In the genomic region with DNA sequence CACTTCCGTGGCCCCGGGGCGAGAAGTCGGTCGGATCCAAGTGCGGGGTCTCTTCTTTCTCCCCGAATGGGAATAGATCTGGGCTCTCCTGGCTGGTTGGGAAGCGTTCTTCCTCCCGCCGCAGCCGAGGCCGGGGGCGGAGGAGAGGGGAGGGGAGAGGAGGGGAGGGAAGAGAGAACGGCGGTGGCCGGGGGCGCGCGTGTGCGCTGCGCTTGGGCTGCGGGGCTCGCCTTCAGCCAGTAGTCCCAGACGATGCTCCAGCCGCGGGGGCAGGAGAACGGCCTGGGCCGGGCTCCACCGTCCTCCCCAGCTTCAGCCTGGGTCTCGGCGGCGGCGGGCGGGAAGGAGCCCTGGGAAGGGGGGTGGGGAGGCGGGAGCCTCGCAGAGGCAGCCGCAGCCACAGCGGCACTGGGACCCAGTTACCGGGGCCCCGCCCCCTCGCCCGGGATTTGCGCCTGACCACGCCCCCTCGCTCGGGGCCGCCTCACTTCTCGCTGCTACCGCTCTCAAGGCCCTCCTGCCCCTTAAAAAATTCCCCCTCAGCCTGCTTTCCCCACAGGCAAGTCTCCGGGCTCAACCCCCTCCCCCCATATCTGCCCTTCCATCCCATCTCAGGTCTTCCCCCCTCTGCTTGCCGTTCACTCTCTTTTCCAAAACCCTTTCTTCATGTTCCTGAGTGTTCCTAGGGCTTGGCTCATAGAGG, we compare ENCODE assay signal across 8 cellular contexts. TPM values are rescaled to one million over a fixed set of nuclear protein-coding genes. Genes with fewer than 3 reads are reported as not detected.
DNase-seq lines count a peak whose midpoint lies in the region; ATAC-seq and TF ChIP-seq lines count a peak whose summit lies in the region.

A gene (minus strand): TSS at position 421 of the 703 bp plus-strand sequence. CDS start 802 bp downstream, outside the sequence.

- ATAC-seq in GM19397 (IDR thresholded peaks at IDR 0.05; ENCODE audit: unreplicated experiment): no peak
- ATAC-seq in GM21447 (IDR thresholded peaks at IDR 0.05; ENCODE audit: unreplicated experiment): no peak

- no peaks in the 10 kb centered on the region for H3K27me3 ChIP-seq in HUES6 (ENCODE audit: control insufficient read depth, insufficient read depth, low read length)
- no peaks in the 10 kb centered on the region for H3K27me3 ChIP-seq in right atrium auricular region
- no peaks in the 10 kb centered on the region for H3K27me3 ChIP-seq in prostate gland (replicated peaks; ENCODE audit: insufficient read depth)

- peaks cover 32 to 53% (median 38%) of the 10 kb centered on the region in 3 donors for H3K27me3 Mint-ChIP-seq in CD14-positive monocyte (ENCODE audit: low read depth in 3 of 3)

- WGBS in prostate gland: 2% methylated on average over 25 of the region's 51 CpGs

- H3K4me1 ChIP-seq in HUES6 (ENCODE audit: control insufficient read depth, insufficient read depth, low read length): peaks cover 49% of the 10 kb centered on the region
- peaks cover 0 to 13% of the 10 kb centered on the region in 2 donors for H3K4me1 ChIP-seq in right atrium auricular region
- H3K4me1 ChIP-seq in prostate gland (replicated peaks): no peaks in the 10 kb centered on the region

- peak within 1 kb of the TSS; percentile 86; the same call in 1 of the 2 replicates for H3K27ac ChIP-seq in HUES6 (ENCODE audit: low read depth, low read length)
- H3K27ac ChIP-seq in right atrium auricular region: peak within 1 kb of the TSS; percentile 69 to 85
- peak within 1 kb of the TSS; percentile 67 to 68 for H3K27ac ChIP-seq in prostate gland

- peak within 1 kb of the TSS; percentile 93 for H3K4me3 ChIP-seq in HUES6 (ENCODE audit: low read depth, low read length)
- H3K4me3 ChIP-seq in right atrium auricular region: peak within 1 kb of the TSS; percentile 63 to 65
- peak within 1 kb of the TSS; percentile 49 to 55 for H3K4me3 ChIP-seq in prostate gland

- peaks cover 8% of the 10 kb centered on the region for H3K4me1 Mint-ChIP-seq in CD14-positive monocyte

- DNase-seq in CD14-positive monocyte (ENCODE audit: low spot score): no peak
- DNase-seq in SHP77 treated with DMSO at 0.1 percent for 48 hours (lab: John Stamatoyannopoulos, UW): peak; percentile 77
- peak in 52 of 58 donors; percentile 1 to 65 (median 28) for DNase-seq in anterior cingulate cortex (lab: John Stamatoyannopoulos, UW)
- DNase-seq in right atrium auricular region (ENCODE audit: low spot score): no peak
- DNase-seq in prostate gland (ENCODE audit: low spot score): peak; percentile 52

- H3K9ac ChIP-seq in HUES6 (ENCODE audit: low read length): peak within 1 kb of the TSS; percentile 91

- H3K36me3 ChIP-seq in HUES6 (ENCODE audit: control insufficient read depth, insufficient read depth, low read length): no peaks in the 10 kb centered on the region
- no peaks in the 10 kb centered on the region for H3K36me3 ChIP-seq in right atrium auricular region
- H3K36me3 ChIP-seq in prostate gland: no peaks in the 10 kb centered on the region

- intact Hi-C loops in CD14-positive monocyte (cut with micrococcal nuclease) (no loop called here), prostate gland (cut with DNase I) (loop anchor here (5.0 kb wide), 1 partner anchor 36 kb away; a partner anchor contains a TSS)

- H3K9me3 ChIP-seq in HUES6 (ENCODE audit: control insufficient read depth, insufficient read depth, low read depth, low read length): peaks cover 14% of the 10 kb centered on the region; the same call in 1 of the 2 replicates
- no peaks in the 10 kb centered on the region for H3K9me3 ChIP-seq in right atrium auricular region
- no peaks in the 10 kb centered on the region for H3K9me3 ChIP-seq in prostate gland

- H3K36me3 Mint-ChIP-seq in CD14-positive monocyte: peaks cover 0 to 2% of the 10 kb centered on the region in 2 donors

- H3K9me3 Mint-ChIP-seq in CD14-positive monocyte: peaks cover 0 to 6% (median 3%) of the 10 kb centered on the region in 7 donors

- TF ChIP-seq POLR2A in prostate gland (IDR thresholded peaks at IDR 0.05): no peak

- TF ChIP-seq CTCF in CD14-positive monocyte (IDR thresholded peaks at IDR 0.05): no peak
- TF ChIP-seq CTCF in right atrium auricular region (IDR thresholded peaks at IDR 0.05): no peak
- TF ChIP-seq CTCF in prostate gland (IDR thresholded peaks at IDR 0.05): no peak

- H3K4me3 Mint-ChIP-seq in CD14-positive monocyte: peak within 1 kb of the TSS; percentile 69 to 83

- peak within 1 kb of the TSS in 1 of 7 donors; percentile 62 for H3K27ac Mint-ChIP-seq in CD14-positive monocyte

RNA-seq across cellular contexts. Expression of the gene that starts here (rescaled TPM):
- polyA plus RNA-seq in CD14-positive monocyte: under 1 TPM; 0.05 to 0.18 TPM
- total RNA-seq in right atrium auricular region (1 to 10 TPM; 5.7 to 6.6 TPM), prostate gland (1 to 10 TPM; 6.6 to 7.0 TPM)

Comparison
In these comparisons a context has a peak if more than half of its experiments do, and no peak if none do; other contexts are left out.
1. DNase-seq: peak in SHP77 treated with DMSO at 0.1 percent for 48 hours (single experiment), anterior cingulate cortex (52 of 58) and prostate gland (single experiment); none in CD14-positive monocyte (single experiment) and right atrium auricular region (single experiment).
2. Peak in every context shown above with its lines, with median percentiles within 50 percentile points of each other: H3K27ac ChIP-seq and H3K4me3 ChIP-seq.